1 cellular context compared by ENCODE assay signal in genomic region chr5:132821350-132821749, GRCh38.
TF ChIP-seq lines count a peak whose summit lies in the region.

No MANE protein-coding gene starts in this region.

TF ChIP-seq in IMR-90, 13 proteins besides CTCF, POLR2A, EP300 and RAD21:
- TF ChIP-seq RFX5 (IDR thresholded peaks at IDR 0.05; ENCODE audit: low read depth, low read length) (no peak), BHLHE40 (IDR thresholded peaks at IDR 0.05; ENCODE audit: low read depth, low read length) (no peak), SMC3 (IDR thresholded peaks at IDR 0.05; ENCODE audit: low read depth, low read length) (no peak), USF2 (IDR thresholded peaks at IDR 0.05; ENCODE audit: low read depth, low read length) (no peak), RCOR1 (IDR thresholded peaks at IDR 0.05; ENCODE audit: insufficient replicate concordance, low read length) (no peak), ELK1 (IDR thresholded peaks at IDR 0.05; ENCODE audit: borderline replicate concordance, low read depth, low read length) (no peak), FOS (IDR thresholded peaks at IDR 0.05; ENCODE audit: low read depth, low read length) (no peak), MAFK (IDR thresholded peaks at IDR 0.05; ENCODE audit: low read depth, low read length) (no peak), CEBPB (IDR thresholded peaks at IDR 0.05; ENCODE audit: low read depth, low read length) (no peak)
